ENCODE assay signal across 29 cellular contexts in genomic region chr9:136222896-136223266, GRCh38. TPM values are rescaled to one million over a fixed set of nuclear protein-coding genes. Genes with fewer than 3 reads are reported as not detected.
"Had no signal": no experiment of that assay in that cellular context is flagged by ENCODE, and none has a peak within 500 bp of the region (broad histone marks: within the 10 kb centered on the region; RNA-seq: fewer than 3 reads in every experiment).

No MANE protein-coding gene starts in this region.

- H3K27me3 Mint-ChIP-seq: activated naive CD8-positive, alpha-beta T cell; activated T-cell treated with anti-CD3 and anti-CD28 coated beads, Interleukin-2, amount 50 U/mL, for 24 hours; activated T-helper 17 cell treated with anti-CD3 and anti-CD28 coated beads, Interleukin-2, amount 50 U/mL, for 72 hours; central memory CD8-positive, alpha-beta T cell; naive thymus-derived CD4-positive, alpha-beta T cell had no signal

- H3K9me3 ChIP-seq: breast epithelium, heart right ventricle, lower lobe of right lung, testis had no signal

- DNase-seq: activated CD8-positive, alpha-beta memory T cell treated with anti-CD3 and anti-CD28 coated beads, Interleukin-2, amount 50 U/mL, for 4 hours; activated naive CD4-positive, alpha-beta T cell; activated T-cell treated with anti-CD3 and anti-CD28 coated beads, Interleukin-2, amount 50 U/mL, for 24 hours; endodermal cell; foreskin fibroblast; heart right ventricle; kidney; lower lobe of right lung; naive thymus-derived CD4-positive, alpha-beta T cell; stimulated activated CD4-positive, alpha-beta T cell treated with anti-CD3 and anti-CD28 coated beads, Interleukin-2, amount 100 ng/mL, for 48 hours; stimulated activated CD8-positive, alpha-beta memory T cell treated with anti-CD3 and anti-CD28 coated beads, Interleukin-4, amount 100 ng/mL, for 48 hours; stimulated activated naive CD4-positive, alpha-beta T cell; testis; trophoblast cell had no signal

- H3K27ac Mint-ChIP-seq: activated naive CD8-positive, alpha-beta T cell; activated T-cell treated with anti-CD3 and anti-CD28 coated beads, Interleukin-2, amount 50 U/mL, for 24 hours; activated T-helper 17 cell treated with anti-CD3 and anti-CD28 coated beads, Interleukin-2, amount 50 U/mL, for 72 hours; endodermal cell; naive thymus-derived CD4-positive, alpha-beta T cell; neural progenitor cell had no signal

- H2AFZ ChIP-seq: neural progenitor cell had no signal

- H3K4me1 Mint-ChIP-seq: endodermal cell had no signal

- H3K9me3 Mint-ChIP-seq: activated T-cell treated with anti-CD3 and anti-CD28 coated beads, Interleukin-2, amount 50 U/mL, for 24 hours; activated T-helper 17 cell treated with anti-CD3 and anti-CD28 coated beads, Interleukin-2, amount 50 U/mL, for 72 hours; central memory CD8-positive, alpha-beta T cell; endodermal cell; naive thymus-derived CD4-positive, alpha-beta T cell; neural progenitor cell had no signal

- ATAC-seq: activated T-helper 17 cell treated with anti-CD3 and anti-CD28 coated beads, Interleukin-2, amount 50 U/mL, for 72 hours; heart right ventricle; left lobe of liver; lower lobe of right lung; naive thymus-derived CD4-positive, alpha-beta T cell had no signal

- H3K27me3 ChIP-seq: breast epithelium, heart right ventricle, neural progenitor cell, testis had no signal

- H3K4me2 ChIP-seq: neural progenitor cell had no signal

- H3K9ac ChIP-seq: neural progenitor cell had no signal

- H3K27ac ChIP-seq: breast epithelium, epithelial cell of prostate, heart right ventricle, lower lobe of right lung, neural progenitor cell, testis had no signal

- H3K4me1 ChIP-seq: breast epithelium, heart right ventricle, lower lobe of right lung, neural progenitor cell, testis had no signal

- H3K4me3 Mint-ChIP-seq: activated naive CD8-positive, alpha-beta T cell; activated T-cell treated with anti-CD3 and anti-CD28 coated beads, Interleukin-2, amount 50 U/mL, for 24 hours; activated T-helper 17 cell treated with anti-CD3 and anti-CD28 coated beads, Interleukin-2, amount 50 U/mL, for 72 hours; central memory CD8-positive, alpha-beta T cell; endodermal cell; naive thymus-derived CD4-positive, alpha-beta T cell; neural progenitor cell had no signal

- H3K4me3 ChIP-seq: breast epithelium, heart right ventricle, lower lobe of right lung, neural progenitor cell, testis had no signal

- H3K36me3 ChIP-seq: breast epithelium, neural progenitor cell had no signal

RNA-seq across cellular contexts. Expression of gene LHX3, which starts 18.0 kb away (rescaled TPM):
- total RNA-seq: astrocyte; breast epithelium; endodermal cell; fibroblast of lung; heart right ventricle; kidney; left lobe of liver; lower lobe of right lung; mesenteric fat pad; mucosa of gallbladder; osteoblast; posterior vena cava; renal cortical epithelial cell; T-helper 2 cell treated with Interferon-gamma antibody and Interleukin-4, amounts not matched to agents 100 ng/mL and 5 ng/mL, for 36 hours had no signal
- polyA plus RNA-seq: fibroblast of lung; heart right ventricle; naive thymus-derived CD4-positive, alpha-beta T cell had no signal
